In the genomic region with DNA sequence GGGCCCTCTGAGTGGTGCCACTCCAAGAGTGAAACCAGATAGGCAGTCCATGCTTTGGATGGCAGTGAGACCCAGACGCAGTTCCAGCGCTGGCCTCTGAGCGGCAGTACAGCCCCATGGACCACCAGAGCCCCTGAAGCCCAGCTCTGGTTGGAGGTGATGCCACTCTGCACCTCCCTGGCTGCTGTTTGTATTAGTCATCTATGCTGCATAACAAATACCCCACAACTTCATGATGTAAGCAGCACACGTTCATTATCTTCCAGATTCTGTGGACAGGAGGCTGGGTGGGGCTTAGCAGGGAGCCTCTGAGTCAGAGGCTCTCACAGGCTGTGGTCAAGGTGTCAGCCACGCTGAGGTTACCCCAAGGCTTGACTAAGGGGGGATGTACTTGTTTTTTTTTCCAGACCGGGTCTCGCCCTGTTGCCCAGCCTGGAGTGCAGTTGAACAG, we compare ENCODE assay signal across 8 cellular contexts. TPM values are rescaled to one million over a fixed set of nuclear protein-coding genes. Genes with fewer than 3 reads are reported as not detected.
DNase-seq lines count a peak whose midpoint lies in the region; ATAC-seq, FAIRE-seq and TF ChIP-seq lines count a peak whose summit lies in the region.
"Had no signal": no experiment of that assay in that cellular context is flagged by ENCODE, and none has a peak within 500 bp of the region (broad histone marks: within the 10 kb centered on the region; RNA-seq: fewer than 3 reads in every experiment).

No MANE protein-coding gene starts in this region.

- TF ChIP-seq CTCF in GM12873 (IDR thresholded peaks at IDR 0.05; ENCODE audit: insufficient read depth, low read depth, low read length, missing control alignments) (peak; percentile 99), bronchial epithelial cell (IDR thresholded peaks at IDR 0.05; ENCODE audit: insufficient read depth, low read length, severe bottlenecking) (peak; percentile 69), lower lobe of right lung (IDR thresholded peaks at IDR 0.05) (peak; percentile 74)

- H3K27me3 ChIP-seq in bronchial epithelial cell (ENCODE audit: control insufficient read depth, insufficient read depth, low read length) = no peaks in the 10 kb centered on the region
- no peaks in the 10 kb centered on the region for H3K27me3 ChIP-seq in lower lobe of right lung (ENCODE audit: low read depth)

- H3K36me3 ChIP-seq in bronchial epithelial cell (ENCODE audit: control insufficient read depth, insufficient read depth, low read length) (no peaks in the 10 kb centered on the region), lower lobe of right lung (no peaks in the 10 kb centered on the region)

- no peak overlapping the region for H3K4me3 ChIP-seq in bronchial epithelial cell (ENCODE audit: low read depth, low read length)
- no peak overlapping the region for H3K4me3 ChIP-seq in lower lobe of right lung

- ATAC-seq in lower lobe of right lung = peak; percentile 82 to 89

- DNase-seq in NCI-H1694 treated with DMSO at 0.1 percent for 48 hours (lab: John Stamatoyannopoulos, UW) (peak; percentile 33), bronchial epithelial cell (ENCODE audit: low read depth) (peak; percentile 55), lower lobe of right lung (no peak), NCI-H774 (lab: John Stamatoyannopoulos, UW) (no peak)
- DNase-seq in activated CD4-positive, CD25-positive, alpha-beta regulatory T cell treated with anti-CD3 and anti-CD28 coated beads, Interleukin-2, amount 50 U/mL, for 16 hours (ENCODE audit: low read depth, low spot score) = peak; percentile 39
- DNase-seq in stimulated activated CD8-positive, alpha-beta memory T cell treated with anti-CD3 and anti-CD28 coated beads, Interleukin-2, amount 100 ng/mL, for 48 hours (ENCODE audit: low read depth in 2 of 2) = peak; percentile 85

- FAIRE-seq in bronchial epithelial cell (lab: Jason Lieb, UNC) = no peak
- FAIRE-seq: frontal cortex had no signal

- H3K4me1 ChIP-seq in lower lobe of right lung = peaks cover 9% of the 10 kb centered on the region

- no peak overlapping the region for H3K27ac ChIP-seq in lower lobe of right lung

- H3K9me3 ChIP-seq in lower lobe of right lung = no peaks in the 10 kb centered on the region

- intact Hi-C loops in lower lobe of right lung (cut with DNase I) = no loop called here

RNA-seq across cellular contexts. Expression of a gene that starts 5.1 kb away (rescaled TPM):
- total RNA-seq in bronchial epithelial cell (35.3 and 64.0 TPM in 2 replicates), lower lobe of right lung (42.3 TPM)

RNA-seq across cellular contexts. Expression of a gene that starts 9.8 kb away (rescaled TPM):
- total RNA-seq in bronchial epithelial cell (3.7 and 7.6 TPM in 2 replicates), lower lobe of right lung (10.1 TPM)

RNA-seq across cellular contexts. Expression of a gene that starts 10.1 kb away (rescaled TPM):
- total RNA-seq in bronchial epithelial cell (44.2 and 46.3 TPM in 2 replicates), lower lobe of right lung (55.8 TPM)

RNA-seq across cellular contexts. Expression of a gene that starts 21.6 kb away (rescaled TPM):
- total RNA-seq in bronchial epithelial cell = 104 and 113 TPM in 2 replicates
- total RNA-seq in lower lobe of right lung = 43.4 TPM

RNA-seq across cellular contexts. Expression of a gene that starts 33.5 kb away (rescaled TPM):
- total RNA-seq in bronchial epithelial cell (9.6 and 10.5 TPM in 2 replicates), lower lobe of right lung (32.2 TPM)

Comparison
In these comparisons a context has a peak if more than half of its experiments do, and no peak if none do; other contexts are left out.
1. DNase-seq: peak in NCI-H1694 treated with DMSO at 0.1 percent for 48 hours (single experiment), activated CD4-positive, CD25-positive, alpha-beta regulatory T cell treated with anti-CD3 and anti-CD28 coated beads, Interleukin-2, amount 50 U/mL, for 16 hours (single experiment), bronchial epithelial cell (single experiment) and stimulated activated CD8-positive, alpha-beta memory T cell treated with anti-CD3 and anti-CD28 coated beads, Interleukin-2, amount 100 ng/mL, for 48 hours (2 of 2); none in lower lobe of right lung (single experiment) and NCI-H774 (single experiment).
2. Peak in every context shown above with its lines, with median percentiles within 50 percentile points of each other: CTCF ChIP-seq.